ENCODE assay signal across 8 cellular contexts in genomic region chr4:39638358-39639239, GRCh38. TPM values are rescaled to one million over a fixed set of nuclear protein-coding genes. Genes with fewer than 3 reads are reported as not detected.
DNase-seq lines count a peak whose midpoint lies in the region; ATAC-seq, FAIRE-seq and TF ChIP-seq lines count a peak whose summit lies in the region.

TSS of gene SMIM14 (minus strand) at chr4:39638865. CDS start at chr4:39605145, 33,720 bp downstream.

- peak; percentile 99 for DNase-seq in AG10803 (ENCODE audit: low read depth)
- DNase-seq in NCI-H446 (lab: John Stamatoyannopoulos, UW), result peak; percentile 90 to 98
- DNase-seq in activated CD4-positive, alpha-beta T cell treated with anti-CD3 and anti-CD28 coated beads for 1 hour, result peak; percentile 78
- peak; percentile 95 for DNase-seq in cerebellum (ENCODE audit: low spot score)
- peak; percentile 99 for DNase-seq in kidney
- peak; percentile 75 to 81 for DNase-seq in stimulated activated CD4-positive, alpha-beta T cell treated with anti-CD3 and anti-CD28 coated beads, Interleukin-15, amount 100 ng/mL, for 1 hour (ENCODE audit: low read depth in 1 of 2, low spot score in 1 of 2)

- intact Hi-C loops in kidney (cut with DNase I), result no loop called here

- no peak for FAIRE-seq in kidney (lab: Jason Lieb, UNC)

- no peak for TF ChIP-seq CTCF in AG10803 (conservative IDR thresholded peaks at IDR 0.05; ENCODE audit: low read length)
- TF ChIP-seq CTCF in kidney (IDR thresholded peaks at IDR 0.05; ENCODE audit: borderline replicate concordance, extremely low read depth, insufficient read depth), result no peak

- ATAC-seq in GM19025 (IDR thresholded peaks at IDR 0.05; ENCODE audit: low read depth, unreplicated experiment), result peak; percentile 80
- peak; percentile 74 for ATAC-seq in HG03280 (IDR thresholded peaks at IDR 0.05; ENCODE audit: unreplicated experiment)

- peak within 1 kb of the TSS; percentile 44 to 91 for H3K9ac ChIP-seq in kidney (ENCODE audit: low read length in 2 of 2)

- peak within 1 kb of the TSS; percentile 95 to 98 for H3K27ac ChIP-seq in kidney (ENCODE audit: low read depth in 2 of 2, low read length in 2 of 2)

- peaks cover 5 to 9% of the 10 kb centered on the region in 2 donors for H3K4me1 ChIP-seq in kidney (ENCODE audit: control insufficient read depth in 1 of 2, insufficient read depth in 1 of 2, low read depth in 1 of 2, low read length in 2 of 2)

- peak within 1 kb of the TSS; percentile 93 for H3K4me3 ChIP-seq in AG10803 (ENCODE audit: low read length)
- H3K4me3 ChIP-seq in kidney (ENCODE audit: low read length in 2 of 2), result peak within 1 kb of the TSS; percentile 86 to 99

- H3K9me3 ChIP-seq in kidney (ENCODE audit: control insufficient read depth in 1 of 2, low read length in 2 of 2), result no peaks in the 10 kb centered on the region

- H3K36me3 ChIP-seq in kidney (ENCODE audit: control insufficient read depth in 1 of 2, insufficient read depth in 2 of 2, low read length in 2 of 2), result peaks cover 0 to 2% of the 10 kb centered on the region in 2 donors

RNA-seq across cellular contexts. Expression of gene SMIM14, which starts in this region (rescaled TPM):
- total RNA-seq in cerebellum, result 24.4 TPM
- 64.2 TPM for total RNA-seq in kidney
- 26.3 TPM for polyA plus RNA-seq in kidney (ENCODE audit: insufficient read depth, low read depth, low replicate concordance)

Comparison
In these comparisons a context has a peak if more than half of its experiments do, and no peak if none do; other contexts are left out.
1. Peak in every context shown above with its lines: DNase-seq, ATAC-seq, H3K4me3 ChIP-seq and H3K27ac ChIP-seq.